ENCODE assay signal across 1 cellular context in genomic region chrX:48897621-48898306, GRCh38.
TF ChIP-seq lines count a peak whose summit lies in the region.

PQBP1 (plus strand) TSS chrX:48897930; CDS start chrX:48898510, 580 bp downstream.
TIMM17B (minus strand) TSS chrX:48897768; CDS start chrX:48897749, 19 bp downstream.

TF ChIP-seq in HEK293, 187 proteins besides CTCF, POLR2A, EP300 and RAD21 (continued from another document):
- no peak; the same call in 1 of the 2 replicates for TF ChIP-seq ZNF580 (tag by site-specific recombination; IDR thresholded peaks at IDR 0.05)
- TF ChIP-seq ZNF624 (tag by site-specific recombination; IDR thresholded peaks at IDR 0.05) = no peak
- no peak for TF ChIP-seq ZNF202 (tag by site-specific recombination; IDR thresholded peaks at IDR 0.05; ENCODE audit: borderline replicate concordance)
- TF ChIP-seq GLI2 (tag by site-specific recombination; IDR thresholded peaks at IDR 0.05; ENCODE audit: borderline replicate concordance, low read depth) = no peak
- 0 out of 2 replicates have a peak, but pooled peaks have one; percentile 55 for TF ChIP-seq ZBTB7A (tag by site-specific recombination; IDR thresholded peaks at IDR 0.05; ENCODE audit: low read depth)
- peak; percentile 19; the same call in 1 of the 2 replicates for TF ChIP-seq REST (tag by site-specific recombination; IDR thresholded peaks at IDR 0.05)
- peak; percentile 78; the same call in 1 of the 2 replicates for TF ChIP-seq ZNF639 (tag by site-specific recombination; IDR thresholded peaks at IDR 0.05)
- TF ChIP-seq ZSCAN30 (tag by site-specific recombination; IDR thresholded peaks at IDR 0.05) = peak; percentile 54; the same call in 1 of the 2 replicates
- TF ChIP-seq ZNF707 (tag by site-specific recombination; IDR thresholded peaks at IDR 0.05) = no peak
- no peak for TF ChIP-seq ZBTB21 (tag by site-specific recombination; IDR thresholded peaks at IDR 0.05)
- no peak for TF ChIP-seq PRDM2 (tag by site-specific recombination; IDR thresholded peaks at IDR 0.05; ENCODE audit: borderline replicate concordance)
- peak; percentile 67 for TF ChIP-seq ZBTB20 (tag by site-specific recombination; IDR thresholded peaks at IDR 0.05)
- TF ChIP-seq ZNF404 (tag by site-specific recombination; IDR thresholded peaks at IDR 0.05) = no peak
- 0 out of 2 replicates have a peak, but pooled peaks have one; percentile 67 for TF ChIP-seq ZNF335 (tag by site-specific recombination; conservative IDR thresholded peaks at IDR 0.05)
- TF ChIP-seq ZNF19 (tag by site-specific recombination; IDR thresholded peaks at IDR 0.05; ENCODE audit: low read depth) = no peak
- no peak for TF ChIP-seq PRDM1 (tag by site-specific recombination; IDR thresholded peaks at IDR 0.05)
- no peak for TF ChIP-seq ZNF830 (tag by site-specific recombination; IDR thresholded peaks at IDR 0.05; ENCODE audit: low read depth)
- no peak for TF ChIP-seq ZBTB44 (tag by site-specific recombination; IDR thresholded peaks at IDR 0.05)
- TF ChIP-seq ZBTB11 (tag by site-specific recombination; conservative IDR thresholded peaks at IDR 0.05; ENCODE audit: low read depth) = 0 out of 2 replicates have a peak, but pooled peaks have one; percentile 19
- no peak for TF ChIP-seq SALL2 (tag by site-specific recombination; IDR thresholded peaks at IDR 0.05; ENCODE audit: borderline replicate concordance)
- TF ChIP-seq MZF1 (tag by site-specific recombination; IDR thresholded peaks at IDR 0.05; ENCODE audit: borderline replicate concordance) = no peak
- TF ChIP-seq ZNF341 (tag by site-specific recombination; IDR thresholded peaks at IDR 0.05; ENCODE audit: low read depth) = peak; percentile 96
- TF ChIP-seq KLF10 (tag by site-specific recombination; IDR thresholded peaks at IDR 0.05) = no peak; the same call in 1 of the 2 replicates
- TF ChIP-seq ZNF248 (tag by site-specific recombination; IDR thresholded peaks at IDR 0.05) = no peak
- no peak; the same call in 1 of the 2 replicates for TF ChIP-seq MYNN (tag by site-specific recombination; IDR thresholded peaks at IDR 0.05; ENCODE audit: borderline replicate concordance)
- TF ChIP-seq ZNF174 (tag by site-specific recombination; IDR thresholded peaks at IDR 0.05) = no peak
- TF ChIP-seq ZNF416 (tag by site-specific recombination; IDR thresholded peaks at IDR 0.05) = no peak
- no peak for TF ChIP-seq GFI1B (tag by site-specific recombination; IDR thresholded peaks at IDR 0.05)
- TF ChIP-seq ZNF529 (tag by site-specific recombination; IDR thresholded peaks at IDR 0.05; ENCODE audit: insufficient replicate concordance) = no peak
- TF ChIP-seq ZNF311 (tag by site-specific recombination; IDR thresholded peaks at IDR 0.05; ENCODE audit: borderline replicate concordance) = no peak
- no peak for TF ChIP-seq ZNF704 (tag by site-specific recombination; IDR thresholded peaks at IDR 0.05)
- no peak for TF ChIP-seq OSR2 (tag by site-specific recombination; IDR thresholded peaks at IDR 0.05)
- no peak for TF ChIP-seq ZNF138 (tag by site-specific recombination; IDR thresholded peaks at IDR 0.05; ENCODE audit: borderline replicate concordance)
- peak; percentile 70; the same call in 1 of the 2 replicates for TF ChIP-seq KLF8 (tag by site-specific recombination; IDR thresholded peaks at IDR 0.05)
- TF ChIP-seq ZNF23 (tag by site-specific recombination; IDR thresholded peaks at IDR 0.05; ENCODE audit: borderline replicate concordance) = no peak
